In the genomic region with DNA sequence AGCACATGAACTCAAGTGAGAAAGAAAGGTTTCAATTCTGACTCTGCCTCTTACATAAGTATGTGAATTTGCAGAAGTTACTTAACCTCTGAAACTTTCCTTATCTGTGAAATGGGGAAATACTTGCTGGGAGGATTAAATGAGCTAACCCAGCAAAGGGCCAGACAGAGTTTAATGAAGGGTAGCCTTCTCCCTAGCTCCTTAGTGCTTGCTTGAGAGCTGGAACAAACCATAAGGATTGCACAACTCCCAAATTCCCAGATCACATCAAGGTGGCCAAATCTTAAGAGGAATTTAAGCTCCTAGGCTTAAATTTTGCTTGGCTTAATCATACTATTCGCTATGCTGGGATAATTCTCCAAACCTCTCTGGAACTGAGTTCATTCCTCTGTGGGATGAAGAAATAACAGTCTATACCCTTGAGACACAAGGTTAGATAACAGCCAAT, we compare ENCODE assay signal across 11 cellular contexts. TPM values are rescaled to one million over a fixed set of nuclear protein-coding genes. Genes with fewer than 3 reads are reported as not detected.
DNase-seq lines count a peak whose midpoint lies in the region; ATAC-seq lines count a peak whose summit lies in the region.
"Had no signal": no experiment of that assay in that cellular context is flagged by ENCODE, and none has a peak within 500 bp of the region (broad histone marks: within the 10 kb centered on the region; RNA-seq: fewer than 3 reads in every experiment).

No MANE protein-coding gene starts in this region.

- intact Hi-C loops in sciatic nerve (cut with DNase I) = no loop called here

- ATAC-seq in GM18861 (IDR thresholded peaks at IDR 0.05; ENCODE audit: unreplicated experiment) (peak; percentile 74), HG02943 (IDR thresholded peaks at IDR 0.05; ENCODE audit: low read depth, unreplicated experiment) (peak; percentile 86), sciatic nerve (peak; percentile 93), GM18511 (IDR thresholded peaks at IDR 0.05; ENCODE audit: unreplicated experiment) (no peak)
- ATAC-seq in activated CD4-positive, CD25-positive, alpha-beta regulatory T cell treated with anti-CD3 and anti-CD28 coated beads, Interleukin-2, amount 50 U/mL, for 24 hours = no peak
- ATAC-seq: PC-3; stimulated activated effector memory CD8-positive, alpha-beta T cell treated with anti-CD3 and anti-CD28 coated beads, Interleukin-12 subunit alpha, Interleukin-12 subunit beta, amount 100 ng/mL, for 72 hours had no signal

- DNase-seq in astrocyte of the hippocampus (ENCODE audit: low read depth, low spot score) (peak; percentile 28), sciatic nerve (ENCODE audit: low spot score) (no peak), islet precursor cell (no peak), NCI-H345 (lab: John Stamatoyannopoulos, UW) (no peak)
- DNase-seq: erythroblast, PC-3 had no signal

RNA-seq across cellular contexts. Expression of a gene that starts 11.8 kb away (rescaled TPM):
- total RNA-seq in sciatic nerve = 396 TPM

Comparison
In these comparisons a context has a peak if more than half of its experiments do, and no peak if none do; other contexts are left out.
1. ATAC-seq: peak in GM18861 (single experiment), HG02943 (single experiment) and sciatic nerve (single experiment); none in GM18511 (single experiment) and activated CD4-positive, CD25-positive, alpha-beta regulatory T cell treated with anti-CD3 and anti-CD28 coated beads, Interleukin-2, amount 50 U/mL, for 24 hours (0 of 2).